Comparison of ENCODE assay signal across 8 cellular contexts in the genomic region with DNA sequence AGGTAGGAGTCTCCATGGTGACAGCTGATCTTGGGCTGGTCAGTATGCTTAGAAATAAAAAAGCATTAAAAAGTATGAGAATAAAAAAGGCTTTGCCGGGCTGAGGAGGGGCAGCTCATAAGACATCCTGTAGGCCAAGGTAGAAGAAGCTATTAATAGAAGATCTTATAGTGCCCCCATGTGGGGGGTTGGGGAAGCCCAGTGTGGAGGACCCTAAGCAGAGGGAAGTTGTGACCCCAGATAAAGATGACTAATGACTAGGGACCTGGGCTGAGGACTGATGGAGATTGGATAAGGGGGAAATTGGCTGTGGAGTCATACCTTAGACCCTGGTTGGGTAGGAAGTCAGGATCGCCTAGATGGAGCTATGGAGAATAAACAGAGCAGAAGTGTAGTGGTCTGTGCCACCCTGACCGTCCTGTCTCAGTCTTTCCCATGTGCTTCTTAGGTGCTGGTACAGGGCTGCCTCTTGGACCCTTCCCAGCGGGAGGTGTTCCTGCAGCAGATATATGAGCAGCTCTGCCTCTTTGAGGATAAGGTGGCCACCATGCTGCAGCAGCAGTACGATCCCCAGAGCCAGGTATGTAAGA. TPM values are rescaled to one million over a fixed set of nuclear protein-coding genes. Genes with fewer than 3 reads are reported as not detected.
DNase-seq lines count a peak whose midpoint lies in the region; ATAC-seq, FAIRE-seq and TF ChIP-seq lines count a peak whose summit lies in the region.

No MANE protein-coding gene starts in this region.

- H3K4me3 Mint-ChIP-seq in CD4-positive, CD25-positive, alpha-beta regulatory T cell, result no peak overlapping the region

- H3K27ac Mint-ChIP-seq in CD4-positive, CD25-positive, alpha-beta regulatory T cell, result peak overlapping the region in 1 of 3 donors; percentile 65

- DNase-seq in CD4-positive, CD25-positive, alpha-beta regulatory T cell, result peak; percentile 48 to 69 (median 68)
- DNase-seq in HTR-8/SVneo (ENCODE audit: insufficient read length, low spot score) (peak; percentile 53), OCI-M2 (lab: John Stamatoyannopoulos, UW; ENCODE audit: unreplicated experiment) (peak; percentile 47), activated T-cell treated with anti-CD3 and anti-CD28 coated beads for 48 hours (ENCODE audit: low read depth) (peak; percentile 42), fibroblast of pulmonary artery (ENCODE audit: low read depth) (peak; percentile 66), ovary (peak in 3 of 5 donors; percentile 49 to 54 (median 52)), tibial nerve (ENCODE audit: low spot score in 2 of 2) (peak; percentile 26 to 67)

- H3K27me3 ChIP-seq in CD4-positive, CD25-positive, alpha-beta regulatory T cell (ENCODE audit: control insufficient read depth, insufficient read depth, low read length), result no peaks in the 10 kb centered on the region
- H3K27me3 ChIP-seq in ovary (no peaks in the 10 kb centered on the region), tibial nerve (no peaks in the 10 kb centered on the region)

- no peak for FAIRE-seq in HTR-8/SVneo (lab: Jason Lieb, UNC)

- H3K4me1 Mint-ChIP-seq in CD4-positive, CD25-positive, alpha-beta regulatory T cell, result peaks cover 3 to 6% (median 4%) of the 10 kb centered on the region in 4 donors

- H3K36me3 Mint-ChIP-seq in CD4-positive, CD25-positive, alpha-beta regulatory T cell, result peaks cover 22% of the 10 kb centered on the region

- no peak overlapping the region for H3K27ac ChIP-seq in CD4-positive, CD25-positive, alpha-beta regulatory T cell (ENCODE audit: insufficient read depth, low read length, poor library complexity, severe bottlenecking)
- H3K27ac ChIP-seq in ovary, result no peak overlapping the region
- no peak overlapping the region for H3K27ac ChIP-seq in tibial nerve

- no peaks in the 10 kb centered on the region for H3K9me3 ChIP-seq in CD4-positive, CD25-positive, alpha-beta regulatory T cell (ENCODE audit: control insufficient read depth in 2 of 2, low read length in 2 of 2)
- H3K9me3 ChIP-seq in ovary, result no peaks in the 10 kb centered on the region
- H3K9me3 ChIP-seq in tibial nerve, result no peaks in the 10 kb centered on the region

- TF ChIP-seq EP300 in ovary (IDR thresholded peaks at IDR 0.05) (no peak), tibial nerve (IDR thresholded peaks at IDR 0.05) (no peak)

- 78 to 81% (median 81%) methylated on average over 5 of the region's 5 CpGs for WGBS in ovary, 3 donors
- WGBS in tibial nerve, 2 donors, result 74 to 78% methylated on average over 5 of the region's 5 CpGs

- peaks cover 44% of the 10 kb centered on the region for H3K36me3 ChIP-seq in CD4-positive, CD25-positive, alpha-beta regulatory T cell (ENCODE audit: control insufficient read depth, insufficient read depth, low read length)
- H3K36me3 ChIP-seq in ovary, result no peaks in the 10 kb centered on the region
- H3K36me3 ChIP-seq in tibial nerve, result peaks cover 0 to 69% (median 8%) of the 10 kb centered on the region in 3 donors

- intact Hi-C loops in ovary (cut with DNase I), result loop anchor here (2.0 to 10.0 kb wide), 3 partner anchors 180 to 190 kb away; no protein-coding TSS in a partner anchor

- no peaks in the 10 kb centered on the region for H3K4me1 ChIP-seq in CD4-positive, CD25-positive, alpha-beta regulatory T cell (ENCODE audit: control insufficient read depth, insufficient read depth, low read length, poor library complexity, severe bottlenecking)
- H3K4me1 ChIP-seq in ovary (ENCODE audit: insufficient read depth) (no peaks in the 10 kb centered on the region), tibial nerve (no peaks in the 10 kb centered on the region)

- no peaks in the 10 kb centered on the region for H3K9me3 Mint-ChIP-seq in CD4-positive, CD25-positive, alpha-beta regulatory T cell

- H3K27me3 Mint-ChIP-seq in CD4-positive, CD25-positive, alpha-beta regulatory T cell, result no peaks in the 10 kb centered on the region

- ATAC-seq in CD4-positive, CD25-positive, alpha-beta regulatory T cell (ENCODE audit: low read depth in 2 of 2), result peak; percentile 90 to 94
- no peak for ATAC-seq in HG03095 (IDR thresholded peaks at IDR 0.05; ENCODE audit: unreplicated experiment)

- TF ChIP-seq CTCF in fibroblast of pulmonary artery (IDR thresholded peaks at IDR 0.05; ENCODE audit: low read length, missing control alignments) (peak; percentile 71), ovary (IDR thresholded peaks at IDR 0.05) (peak; percentile 17 to 51 (median 43)), tibial nerve (IDR thresholded peaks at IDR 0.05) (peak; percentile 57 to 69 (median 60))

- TF ChIP-seq POLR2A in ovary (IDR thresholded peaks at IDR 0.05) (no peak), tibial nerve (IDR thresholded peaks at IDR 0.05) (no peak)

- no peak overlapping the region for H3K4me3 ChIP-seq in CD4-positive, CD25-positive, alpha-beta regulatory T cell (ENCODE audit: low read depth, low read length)
- H3K4me3 ChIP-seq in fibroblast of pulmonary artery (replicated peaks; ENCODE audit: low read depth, low read length), result no peak overlapping the region
- no peak overlapping the region for H3K4me3 ChIP-seq in ovary
- no peak overlapping the region for H3K4me3 ChIP-seq in tibial nerve

RNA-seq across cellular contexts. Expression of a gene that starts 25.0 kb away (rescaled TPM):
- 107 TPM for total RNA-seq in CD4-positive, CD25-positive, alpha-beta regulatory T cell
- polyA plus RNA-seq in CD4-positive, CD25-positive, alpha-beta regulatory T cell, result 1 to 10 TPM; 1.5 to 4.6 (median 3.5) TPM
- total RNA-seq in ovary, result 10 to 100 TPM; 25.5 to 89.3 (median 60.9) TPM
- 10 to 100 TPM; 16.8 to 17.6 TPM for polyA plus RNA-seq in ovary
- 10 to 100 TPM; 49.2 to 68.7 (median 57.3) TPM for total RNA-seq in tibial nerve

RNA-seq across cellular contexts. Expression of a gene that starts 25.1 kb away (rescaled TPM):
- total RNA-seq in CD4-positive, CD25-positive, alpha-beta regulatory T cell, result 18.4 TPM
- polyA plus RNA-seq in CD4-positive, CD25-positive, alpha-beta regulatory T cell, result 10 to 100 TPM; 41.8 to 51.3 (median 48.4) TPM
- total RNA-seq in ovary, result 10 to 100 TPM; 13.7 to 39.3 (median 24.0) TPM
- polyA plus RNA-seq in ovary, result 10 to 100 TPM; 26.0 to 40.0 TPM
- 10 to 100 TPM; 22.8 to 35.1 (median 28.5) TPM for total RNA-seq in tibial nerve

RNA-seq across cellular contexts. Expression of a gene that starts 39.0 kb away (rescaled TPM):
- total RNA-seq in CD4-positive, CD25-positive, alpha-beta regulatory T cell, result 8.4 TPM
- 1 to 10 TPM in 3 of 4 donors, under 1 TPM in 1; 0.85 to 3.4 (median 2.4) TPM for polyA plus RNA-seq in CD4-positive, CD25-positive, alpha-beta regulatory T cell
- total RNA-seq in ovary (10 to 100 TPM; 57.3 to 94.4 (median 78.9) TPM), tibial nerve (100 to 1,000 TPM in 2 of 4 donors, 10 to 100 TPM in 2; 69.8 to 144 (median 97.7) TPM)
- 10 to 100 TPM; 16.6 to 77.2 TPM for polyA plus RNA-seq in ovary

RNA-seq across cellular contexts. Expression of a gene that starts 46.9 kb away (rescaled TPM):
- 37.1 TPM for total RNA-seq in CD4-positive, CD25-positive, alpha-beta regulatory T cell
- polyA plus RNA-seq in CD4-positive, CD25-positive, alpha-beta regulatory T cell, result 100 to 1,000 TPM in 1 of 4 donors, 10 to 100 TPM in 3; 74.5 to 114 (median 77.7) TPM
- total RNA-seq in ovary (10 to 100 TPM; 10.0 to 50.6 (median 34.1) TPM), tibial nerve (10 to 100 TPM; 48.6 to 66.6 (median 50.8) TPM)
- 100 to 1,000 TPM in 1 of 2 donors, 10 to 100 TPM in 1; 42.8 to 130 TPM for polyA plus RNA-seq in ovary

RNA-seq across cellular contexts. Expression of a gene that starts 55.9 kb away (rescaled TPM):
- total RNA-seq in CD4-positive, CD25-positive, alpha-beta regulatory T cell, result 1.2 TPM
- polyA plus RNA-seq in CD4-positive, CD25-positive, alpha-beta regulatory T cell, result 1 to 10 TPM; 4.2 to 7.5 (median 5.8) TPM
- total RNA-seq in ovary (1 to 10 TPM in 3 of 7 donors, under 1 TPM in 3, not detected in 1; 0.50 to 2.0 (median 1.3) TPM), tibial nerve (1 to 10 TPM in 3 of 4 donors, under 1 TPM in 1; 0.42 to 3.5 (median 1.5) TPM)
- polyA plus RNA-seq in ovary, result 1 to 10 TPM; 1.1 to 2.9 TPM
